In genomic region chr15:81331141-81331540, GRCh38 we compare ENCODE assay signal across 1 cellular context.
TF ChIP-seq lines count a peak whose summit lies in the region.

No MANE protein-coding gene starts in this region.

TF ChIP-seq in K562, 482 proteins besides CTCF, POLR2A, EP300 and RAD21:
- TF ChIP-seq TFAP4 (CRISPR knock-in tag; IDR thresholded peaks at IDR 0.05; ENCODE audit: borderline replicate concordance) (0 out of 2 replicates have a peak, but pooled peaks have one; percentile 11), TEAD2 (tag; IDR thresholded peaks at IDR 0.05) (peak; percentile 38; the same call in 1 of the 2 replicates), ETV5 (CRISPR knock-in tag; IDR thresholded peaks at IDR 0.05; ENCODE audit: low read depth) (0 out of 2 replicates have a peak, but pooled peaks have one; percentile 26)
